ENCODE assay signal across 16 cellular contexts in genomic region chr3:143236226-143236964, GRCh38.
DNase-seq lines count a peak whose midpoint lies in the region; ATAC-seq, FAIRE-seq and TF ChIP-seq lines count a peak whose summit lies in the region.
"Had no signal": no experiment of that assay in that cellular context is flagged by ENCODE, and none has a peak within 500 bp of the region (broad histone marks: within the 10 kb centered on the region; RNA-seq: fewer than 3 reads in every experiment).

No MANE protein-coding gene starts in this region.

- peaks cover 0 to 5% of the 10 kb centered on the region in 2 donors for H3K36me3 Mint-ChIP-seq in naive B cell

- no peaks in the 10 kb centered on the region for H3K9me3 ChIP-seq in SJSA1 (replicated peaks)
- H3K9me3 ChIP-seq: SJCRH30 had no signal

- H3K4me1 ChIP-seq in SJSA1 (replicated peaks) = peaks cover 63% of the 10 kb centered on the region

- TF ChIP-seq POLR2A in GM12891 (IDR thresholded peaks at IDR 0.05; ENCODE audit: low read depth, low read length) = no peak

- peaks cover 0 to 5% (median 0%) of the 10 kb centered on the region in 7 donors for H3K9me3 Mint-ChIP-seq in naive B cell

- no peak overlapping the region for H3K4me3 ChIP-seq in SJSA1

- H3K4me3 Mint-ChIP-seq in naive B cell = peak overlapping the region in 3 of 8 donors; percentile 32 to 77 (median 40)
- H3K4me3 Mint-ChIP-seq: CD4-positive, alpha-beta T cell had no signal

- no peaks in the 10 kb centered on the region for H3K27me3 Mint-ChIP-seq in naive B cell
- H3K27me3 Mint-ChIP-seq: CD4-positive, alpha-beta T cell had no signal

- no peaks in the 10 kb centered on the region for H3K36me3 ChIP-seq in SJSA1
- H3K36me3 ChIP-seq: SJCRH30 had no signal

- peak; percentile 51 for ATAC-seq in HG02885 (IDR thresholded peaks at IDR 0.05; ENCODE audit: poor library complexity, unreplicated experiment)
- ATAC-seq in naive B cell (ENCODE audit: low read depth in 2 of 2) = peak; percentile 84 to 88
- ATAC-seq in HG02763 (IDR thresholded peaks at IDR 0.05; ENCODE audit: unreplicated experiment) = no peak
- no peak for ATAC-seq in HG03095 (IDR thresholded peaks at IDR 0.05; ENCODE audit: unreplicated experiment)

- H3K27me3 ChIP-seq in SJSA1 (replicated peaks) = no peaks in the 10 kb centered on the region
- H3K27me3 ChIP-seq: SJCRH30 had no signal

- DNase-seq in GM12891 (ENCODE audit: insufficient read length, low spot score) (no peak), SJSA1 (ENCODE audit: low read depth in 1 of 2, low spot score in 2 of 2) (no peak), naive B cell (no peak), NCI-H1105 (lab: John Stamatoyannopoulos, UW) (no peak), retina (no peak)
- DNase-seq: activated CD4-positive, CD25-positive, alpha-beta regulatory T cell; CD4-positive, alpha-beta T cell; GF-D8; NCI-H1417 treated with DMSO at 0.1 percent for 48 hours; NCI-H524 treated with DMSO at 0.1 percent for 48 hours; substantia nigra had no signal

- peak overlapping the region; percentile 61 for H3K27ac ChIP-seq in SJSA1
- H3K27ac ChIP-seq: SJCRH30 had no signal

- peak overlapping the region in 3 of 6 donors; percentile 5 to 21 (median 9) for H3K27ac Mint-ChIP-seq in naive B cell
- H3K27ac Mint-ChIP-seq: CD4-positive, alpha-beta T cell had no signal

- peaks cover 12 to 21% (median 14%) of the 10 kb centered on the region in 3 donors for H3K4me1 Mint-ChIP-seq in naive B cell

- peak; percentile 90 for FAIRE-seq in GM12891 (lab: Jason Lieb, UNC)
- FAIRE-seq: H1 had no signal

TF ChIP-seq in GM12891, 5 proteins besides CTCF, POLR2A, EP300 and RAD21:
- TF ChIP-seq POLR2AphosphoS5 (IDR thresholded peaks at IDR 0.05; ENCODE audit: low read depth, low read length) (no peak), SPI1 (IDR thresholded peaks at IDR 0.05; ENCODE audit: low read depth, low read length) (no peak), POU2F2 (IDR thresholded peaks at IDR 0.05; ENCODE audit: low read depth, low read length) (no peak), PAX5 (IDR thresholded peaks at IDR 0.05; ENCODE audit: insufficient read depth, low read length, severe bottlenecking) (no peak), TAF1 (IDR thresholded peaks at IDR 0.05; ENCODE audit: low read depth, low read length) (no peak)

Comparison
In these comparisons a context has a peak if more than half of its experiments do, and no peak if none do; other contexts are left out.
1. ATAC-seq: peak in HG02885 (single experiment) and naive B cell (2 of 2); none in HG02763 (single experiment) and HG03095 (single experiment).